In genomic region chr11:106072804-106073203, GRCh38 we compare ENCODE assay signal across 21 cellular contexts.
"Had no signal": no experiment of that assay in that cellular context is flagged by ENCODE, and none has a peak within 500 bp of the region (broad histone marks: within the 10 kb centered on the region; RNA-seq: fewer than 3 reads in every experiment).

No MANE protein-coding gene starts in this region.

- ATAC-seq: foreskin keratinocyte; gastroesophageal sphincter; heart right ventricle; mucosa of descending colon; natural killer cell treated with Interleukin-12 subunit alpha and Interleukin-12 subunit beta and Interleukin-15 and Interleukin-18, amount 100 ng/mL, for 72 hours; pancreas; right lobe of liver; stimulated activated naive B cell treated with anti-CD40 and anti-IgM and Interleukin-4, amounts not matched to agents 10 μg/mL and 1 μg/mL and 100 μg/mL, for 72 hours had no signal

- DNase-seq: effector memory CD4-positive, alpha-beta T cell; foreskin keratinocyte; glutamatergic neuron; heart right ventricle; hippocampal formation; kidney glomerular epithelial cell; mucosa of descending colon; naive B cell; pancreas; right lobe of liver; small intestine; stimulated activated CD4-positive, alpha-beta T cell treated with anti-CD3 and anti-CD28 coated beads, Interleukin-15, amount 100 ng/mL, for 24 hours; stimulated activated CD4-positive, alpha-beta T cell treated with anti-CD3 and anti-CD28 coated beads, Interleukin-2, amount 100 ng/mL, for 48 hours; stimulated activated naive B cell treated with anti-CD40 and anti-IgM and Interleukin-4, amounts not matched to agents 10 μg/mL and 1 μg/mL and 100 μg/mL, for 72 hours; thyroid gland; trophoblast cell had no signal

- H3K27ac ChIP-seq: esophagus muscularis mucosa, foreskin keratinocyte, gastroesophageal sphincter, heart right ventricle, neutrophil, pancreas, right lobe of liver, thyroid gland, vagina had no signal
